In the genomic region with DNA sequence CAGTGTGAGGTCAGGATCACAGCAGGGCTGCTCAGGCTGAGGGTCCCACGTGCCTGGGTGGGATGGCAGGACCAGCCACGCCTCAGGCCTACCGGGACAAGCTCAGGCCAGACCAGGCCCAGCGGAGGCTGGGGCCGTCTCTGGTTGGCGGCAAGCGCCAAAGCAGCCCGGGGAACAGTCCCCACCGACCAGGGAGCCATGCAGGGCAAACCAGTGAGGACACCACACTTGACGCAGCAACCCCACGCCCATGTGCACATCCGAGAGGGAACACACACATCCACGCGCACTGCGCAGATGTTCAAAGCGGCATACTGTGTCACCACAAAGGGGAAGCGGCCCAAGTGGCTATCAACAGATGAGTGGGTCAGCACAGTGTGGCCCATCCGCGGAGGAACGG, we compare ENCODE assay signal across 29 cellular contexts.
"Had no signal": no experiment of that assay in that cellular context is flagged by ENCODE, and none has a peak within 500 bp of the region (broad histone marks: within the 10 kb centered on the region; RNA-seq: fewer than 3 reads in every experiment).

No MANE protein-coding gene starts in this region.

- ATAC-seq: Panc1 had no signal

- H3K27ac ChIP-seq: SJCRH30 had no signal

- H3K9me3 Mint-ChIP-seq: activated CD4-positive, alpha-beta T cell treated with anti-CD3 and anti-CD28 coated beads, Interleukin-2, amount 10 ng/mL, durations not matched to agents 24 days and 14 days; activated T-helper 2 cell treated with anti-CD3 and anti-CD28 coated beads, Interferon-gamma antibody, Interleukin-2, Interleukin-4, amounts not matched to agents 10 μg/mL and 5 μg/mL and 100 μg/mL, durations not matched to agents 14 hours and 24 hours and 36 hours; brain; T-helper 2 cell treated with Interferon-gamma antibody and Interleukin-4, amounts not matched to agents 5 μg/mL and 100 μg/mL, for 36 hours had no signal

- FAIRE-seq: astrocyte had no signal

- H3K36me3 Mint-ChIP-seq: activated naive CD8-positive, alpha-beta T cell had no signal

- H3K4me1 Mint-ChIP-seq: activated CD4-positive, alpha-beta T cell treated with anti-CD3 and anti-CD28 coated beads, Interleukin-2, amount 10 ng/mL, durations not matched to agents 24 days and 14 days; brain; WTC11 had no signal

- H3K27ac Mint-ChIP-seq: activated CD4-positive, alpha-beta T cell treated with anti-CD3 and anti-CD28 coated beads, Interleukin-2, amount 10 ng/mL, durations not matched to agents 24 days and 14 days; activated naive CD8-positive, alpha-beta T cell; activated T-helper 2 cell treated with anti-CD3 and anti-CD28 coated beads, Interferon-gamma antibody, Interleukin-2, Interleukin-4, amounts not matched to agents 10 μg/mL and 5 μg/mL and 100 μg/mL, durations not matched to agents 14 hours and 24 hours and 36 hours; T-helper 2 cell treated with Interferon-gamma antibody and Interleukin-4, amounts not matched to agents 5 μg/mL and 100 μg/mL, for 36 hours; WTC11 had no signal

- H3K4me2 ChIP-seq: SK-N-SH had no signal

- H3K27me3 ChIP-seq: SJCRH30 had no signal

- H3K9ac ChIP-seq: SK-N-SH had no signal

- DNase-seq: activated CD4-positive, alpha-beta T cell treated with anti-CD3 and anti-CD28 coated beads, Interleukin-2, amount 10 ng/mL, durations not matched to agents 24 days and 14 days; activated CD4-positive, alpha-beta T cell treated with anti-CD3 and anti-CD28 coated beads, Interleukin-2, amount 50 U/mL, for 48 hours; activated CD4-positive, CD25-positive, alpha-beta regulatory T cell treated with anti-CD3 and anti-CD28 coated beads, Interleukin-2, amount 50 U/mL, for 72 hours; activated T-cell treated with anti-CD3 and anti-CD28 coated beads for 4 hours; activated T-cell treated with anti-CD3 and anti-CD28 coated beads, Interleukin-2, amount 50 U/mL, for 48 hours; amygdala; Kasumi-1; KBM-7; NCI-H1092 treated with DMSO at 0.1 percent for 48 hours; NCI-H1436; NCI-H1694 treated with DMSO at 0.1 percent for 48 hours; NCI-H2029 treated with DMSO at 0.1 percent for 48 hours; NCI-H345; NCI-H510A; NCI-H526 treated with DMSO at 0.1 percent for 48 hours; NCI-H82; OCI-M1; Right ventricle myocardium superior; RPMI8226; SJCRH30; SK-N-SH; T-helper 1 cell had no signal

- H3K9me3 ChIP-seq: SJCRH30, SK-N-SH had no signal

- H3K27me3 Mint-ChIP-seq: activated CD4-positive, alpha-beta T cell treated with anti-CD3 and anti-CD28 coated beads, Interleukin-2, amount 10 ng/mL, durations not matched to agents 24 days and 14 days; activated naive CD8-positive, alpha-beta T cell; brain had no signal

- H3K4me1 ChIP-seq: SJCRH30 had no signal

- H3K4me3 ChIP-seq: SJCRH30 had no signal

- H3K4me3 Mint-ChIP-seq: activated CD4-positive, alpha-beta T cell treated with anti-CD3 and anti-CD28 coated beads, Interleukin-2, amount 10 ng/mL, durations not matched to agents 24 days and 14 days; activated naive CD8-positive, alpha-beta T cell; brain; T-helper 2 cell treated with Interferon-gamma antibody and Interleukin-4, amounts not matched to agents 5 μg/mL and 100 μg/mL, for 36 hours; WTC11 had no signal
